ENCODE assay signal across 11 cellular contexts in the genomic region with DNA sequence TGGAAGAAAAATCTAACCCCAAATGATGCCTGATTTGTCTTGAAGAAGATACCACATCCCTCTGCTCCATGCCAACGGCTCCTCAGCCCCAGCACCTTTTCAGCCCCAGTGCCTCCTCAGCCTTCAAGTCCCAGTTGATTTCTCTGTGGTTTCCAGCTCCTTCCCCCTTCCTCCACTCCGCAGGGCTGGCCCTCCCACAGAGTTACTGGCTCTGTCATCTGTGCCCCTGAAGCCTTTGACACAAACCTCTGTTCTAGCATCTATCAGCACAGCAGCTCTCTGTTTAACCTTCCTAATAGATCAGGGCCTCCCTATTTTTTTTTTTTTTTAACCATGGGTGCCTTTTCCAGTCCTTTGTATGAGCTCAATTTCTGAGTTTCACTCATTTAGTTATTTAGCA.
DNase-seq lines count a peak whose midpoint lies in the region; ATAC-seq, FAIRE-seq and TF ChIP-seq lines count a peak whose summit lies in the region.
"Had no signal": no experiment of that assay in that cellular context is flagged by ENCODE, and none has a peak within 500 bp of the region (broad histone marks: within the 10 kb centered on the region; RNA-seq: fewer than 3 reads in every experiment).

No MANE protein-coding gene starts in this region.

- TF ChIP-seq POLR2A in NB4 (IDR thresholded peaks at IDR 0.05; ENCODE audit: extremely low read depth, insufficient read length) (no peak), K562 (conservative IDR thresholded peaks at IDR 0.05) (no peak)

- H3K27ac ChIP-seq in K562 (ENCODE audit: extremely low read depth, low read depth, low read length): no peak overlapping the region

- intact Hi-C loops in K562 (cut with micrococcal nuclease): no loop called here

- 6% methylated on average over 2 of the region's 2 CpGs for WGBS in K562 (ENCODE audit: insufficient coverage, low coverage, missing lambda C conversion rate)

- H3K4me3 ChIP-seq in NB4 (ENCODE audit: low read depth, low read length) (no peak overlapping the region), K562 (no peak overlapping the region)

- CTCF ChIA-PET in K562 (lab: Yijun Ruan, JAX; ENCODE audit: low intra/inter-chr PET ratio): no interaction called here

- H3K4me2 ChIP-seq in K562 (ENCODE audit: insufficient read depth, low read length): no peak overlapping the region

- no peak for TF ChIP-seq EP300 in K562 (IDR thresholded peaks at IDR 0.05; ENCODE audit: low read length)

- BruUV-seq in K562 (replicated peaks; lab: Mats Ljungman, UMichigan): no TSS peak

- in situ Hi-C loops in K562 (cut with MboI): no loop called here

- DNase-seq in stimulated activated CD4-positive, alpha-beta T cell treated with anti-CD3 and anti-CD28 coated beads, Interleukin-15, amount 100 ng/mL, for 24 hours: peak; percentile 72
- DNase-seq in stimulated activated CD4-positive, alpha-beta T cell treated with anti-CD3 and anti-CD28 coated beads, Interleukin-4, amount 100 ng/mL, for 1 hour: no peak
- DNase-seq in NB4 (ENCODE audit: low read depth): peak; percentile 93
- DNase-seq in K562 (ENCODE audit: extremely low read depth in 1 of 4, low spot score in 3 of 4): no peak
- DNase-seq in SHP77 treated with DMSO at 0.1 percent for 48 hours (lab: John Stamatoyannopoulos, UW): no peak
- DNase-seq in glomerular visceral epithelial cell (ENCODE audit: extremely low spot score): no peak
- DNase-seq in GM19239 (ENCODE audit: insufficient read length, low spot score): no peak
- DNase-seq: C1 segment of cervical spinal cord, MM.1S, NCI-H748 treated with DMSO at 0.1 percent for 48 hours had no signal

- H3K36me3 ChIP-seq in K562 (ENCODE audit: control insufficient read depth, insufficient read depth, low read length): no peaks in the 10 kb centered on the region

- no peak for TF ChIP-seq RAD21 in K562 (CRISPR knock-in tag; conservative IDR thresholded peaks at IDR 0.05 in 1 of 2, IDR thresholded peaks at IDR 0.05 in 1 of 2)

- H3K4me1 ChIP-seq in K562 (replicated peaks in 1 of 2; ENCODE audit: control insufficient read depth in 2 of 2, insufficient read depth in 2 of 2, low read length in 2 of 2): no peaks in the 10 kb centered on the region; a peak in 1 of 5 replicates

- no peaks in the 10 kb centered on the region for H3K9me3 ChIP-seq in K562 (replicated peaks; ENCODE audit: control insufficient read depth, insufficient read depth, low read depth, low read length)

- no peaks in the 10 kb centered on the region for H4K20me1 ChIP-seq in K562 (replicated peaks; ENCODE audit: control insufficient read depth, insufficient read depth, low read length)

- TF ChIP-seq CTCF in NB4 (IDR thresholded peaks at IDR 0.05; ENCODE audit: low read depth, low read length) (no peak), K562 (IDR thresholded peaks at IDR 0.05 in 2 of 3, conservative IDR thresholded peaks at IDR 0.05 in 1 of 3; ENCODE audit: insufficient read depth in 2 of 3, low read depth in 1 of 3, low read length in 3 of 3) (no peak)

- H3K79me2 ChIP-seq in K562 (ENCODE audit: control insufficient read depth, insufficient read depth, low read length): no peaks in the 10 kb centered on the region

- POLR2A ChIA-PET in K562 (lab: Yijun Ruan, JAX): no interaction called here

- peaks cover 0 to 5% of the 10 kb centered on the region in 2 experiments; a peak in 1 of 5 replicates for H3K27me3 ChIP-seq in K562 (ENCODE audit: control insufficient read depth in 2 of 2, insufficient read depth in 2 of 2, low read length in 2 of 2)

- H3K9ac ChIP-seq in K562 (ENCODE audit: insufficient read depth in 1 of 2, low read depth in 2 of 2, low read length in 2 of 2): no peak overlapping the region

- H3K9me1 ChIP-seq in K562 (ENCODE audit: control insufficient read depth, insufficient read depth, low read length): no peaks in the 10 kb centered on the region

- FAIRE-seq in K562 (lab: Jason Lieb, UNC) (no peak), GM19239 (lab: Jason Lieb, UNC) (no peak)

- no peak overlapping the region for H2AFZ ChIP-seq in K562 (ENCODE audit: low read depth, low read length)

- ATAC-seq in K562 (peak; percentile 39; the same call in 1 of the 3 replicates), SK-N-SH treated with all-trans-retinoic acid at 6 μM for 48 hours (no peak)

TF ChIP-seq in K562, 482 proteins besides CTCF, POLR2A, EP300 and RAD21:
- TF ChIP-seq ZNF592 (IDR thresholded peaks at IDR 0.05) (no peak), ZNF134 (CRISPR knock-in tag; conservative IDR thresholded peaks at IDR 0.05) (peak; percentile 60), HNRNPL (IDR thresholded peaks at IDR 0.05; ENCODE audit: low read depth, low read length) (no peak)

TF ChIP-seq in SK-N-SH treated with all-trans-retinoic acid at 6 μM for 48 hours, 23 proteins besides CTCF, POLR2A, EP300 and RAD21:
- TF ChIP-seq TOX (CRISPR knock-in tag; IDR thresholded peaks at IDR 0.05; ENCODE audit: borderline replicate concordance): no peak
- TF ChIP-seq ZFP3 (CRISPR knock-in tag; IDR thresholded peaks at IDR 0.05): no peak
- no peak for TF ChIP-seq ESRRG (CRISPR knock-in tag; IDR thresholded peaks at IDR 0.05)
- no peak for TF ChIP-seq BACH2 (CRISPR knock-in tag; IDR thresholded peaks at IDR 0.05; ENCODE audit: borderline replicate concordance)

Comparison
In these comparisons a context has a peak if more than half of its experiments do, and no peak if none do; other contexts are left out.
1. DNase-seq: peak in stimulated activated CD4-positive, alpha-beta T cell treated with anti-CD3 and anti-CD28 coated beads, Interleukin-15, amount 100 ng/mL, for 24 hours (single experiment) and NB4 (single experiment); none in stimulated activated CD4-positive, alpha-beta T cell treated with anti-CD3 and anti-CD28 coated beads, Interleukin-4, amount 100 ng/mL, for 1 hour (single experiment), K562 (0 of 4), SHP77 treated with DMSO at 0.1 percent for 48 hours (single experiment), glomerular visceral epithelial cell (single experiment) and GM19239 (single experiment).